Comparison of ENCODE assay signal across 14 cellular contexts in the genomic region with DNA sequence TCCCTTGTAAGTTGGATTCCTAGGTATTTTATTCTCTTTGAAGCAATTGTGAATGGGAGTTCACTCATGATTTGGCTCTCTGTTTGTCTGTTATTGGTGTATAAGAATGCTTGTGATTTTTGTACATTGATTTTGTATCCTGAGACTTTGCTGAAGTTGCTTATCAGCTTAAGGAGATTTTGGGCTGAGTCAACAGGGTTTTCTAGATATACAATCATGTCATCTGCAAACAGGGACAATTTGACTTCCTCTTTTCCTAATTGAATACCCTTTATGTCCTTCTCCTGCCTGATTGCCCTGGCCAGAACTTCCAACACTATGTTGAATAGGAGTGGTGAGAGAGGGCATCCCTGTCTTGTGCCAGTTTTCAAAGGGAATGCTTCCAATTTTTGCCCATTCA. TPM values are rescaled to one million over a fixed set of nuclear protein-coding genes. Genes with fewer than 3 reads are reported as not detected.
"Had no signal": no experiment of that assay in that cellular context is flagged by ENCODE, and none has a peak within 500 bp of the region (broad histone marks: within the 10 kb centered on the region; RNA-seq: fewer than 3 reads in every experiment).

No MANE protein-coding gene starts in this region.

RNA-seq across cellular contexts. Expression of gene MS4A3, which starts 6.0 kb away (rescaled TPM):
- total RNA-seq: activated B cell treated with CpG ODN at 0.5 μM for 24 hours; activated CD4-positive, alpha-beta memory T cell treated with anti-CD3 and anti-CD28 coated beads for 36 hours; activated CD4-positive, alpha-beta memory T cell treated with anti-CD3 and anti-CD28 coated beads, Interleukin-2, amount 10 ng/mL, durations not matched to agents 7 days and 5 days; activated CD4-positive, alpha-beta T cell treated with anti-CD3 and anti-CD28 coated beads for 36 hours; activated CD4-positive, alpha-beta T cell treated with anti-CD3 and anti-CD28 coated beads, Interleukin-2, amount 10 ng/mL, durations not matched to agents 24 days and 14 days; activated CD4-positive, alpha-beta T cell treated with anti-CD3 and anti-CD28 coated beads, Interleukin-2, amount 10 ng/mL, durations not matched to agents 7 days and 5 days; activated CD8-positive, alpha-beta memory T cell treated with anti-CD3 and anti-CD28 coated beads for 36 hours; activated CD8-positive, alpha-beta memory T cell treated with anti-CD3 and anti-CD28 coated beads, Interleukin-2, amount 10 ng/mL, durations not matched to agents 7 days and 5 days; activated CD8-positive, alpha-beta T cell treated with anti-CD3 and anti-CD28 coated beads for 36 hours; activated CD8-positive, alpha-beta T cell treated with anti-CD3 and anti-CD28 coated beads, Interleukin-2, amount 10 ng/mL, durations not matched to agents 7 days and 5 days; T-helper 1 cell treated with Interleukin-12 subunit alpha and Interleukin-12 subunit beta and Interleukin-4 antibody, amounts not matched to agents 30 ng/mL and 1 ng/mL, for 36 hours; T-helper 2 cell treated with Interferon-gamma antibody and Interleukin-4, amounts not matched to agents 100 ng/mL and 5 ng/mL, for 36 hours; WTC11 had no signal

RNA-seq across cellular contexts. Expression of gene OOSP2, which starts 10.2 kb away (rescaled TPM):
- total RNA-seq: activated B cell treated with CpG ODN at 0.5 μM for 24 hours; activated CD4-positive, alpha-beta memory T cell treated with anti-CD3 and anti-CD28 coated beads for 36 hours; activated CD4-positive, alpha-beta memory T cell treated with anti-CD3 and anti-CD28 coated beads, Interleukin-2, amount 10 ng/mL, durations not matched to agents 7 days and 5 days; activated CD4-positive, alpha-beta T cell treated with anti-CD3 and anti-CD28 coated beads for 36 hours; activated CD4-positive, alpha-beta T cell treated with anti-CD3 and anti-CD28 coated beads, Interleukin-2, amount 10 ng/mL, durations not matched to agents 24 days and 14 days; activated CD4-positive, alpha-beta T cell treated with anti-CD3 and anti-CD28 coated beads, Interleukin-2, amount 10 ng/mL, durations not matched to agents 7 days and 5 days; activated CD8-positive, alpha-beta memory T cell treated with anti-CD3 and anti-CD28 coated beads for 36 hours; activated CD8-positive, alpha-beta memory T cell treated with anti-CD3 and anti-CD28 coated beads, Interleukin-2, amount 10 ng/mL, durations not matched to agents 7 days and 5 days; activated CD8-positive, alpha-beta T cell treated with anti-CD3 and anti-CD28 coated beads for 36 hours; activated CD8-positive, alpha-beta T cell treated with anti-CD3 and anti-CD28 coated beads, Interleukin-2, amount 10 ng/mL, durations not matched to agents 7 days and 5 days; T-helper 1 cell treated with Interleukin-12 subunit alpha and Interleukin-12 subunit beta and Interleukin-4 antibody, amounts not matched to agents 30 ng/mL and 1 ng/mL, for 36 hours; T-helper 17 cell; T-helper 2 cell treated with Interferon-gamma antibody and Interleukin-4, amounts not matched to agents 100 ng/mL and 5 ng/mL, for 36 hours; WTC11 had no signal

RNA-seq across cellular contexts. Expression of gene OOSP4B, which starts 33.4 kb away (rescaled TPM):
- total RNA-seq: activated B cell treated with CpG ODN at 0.5 μM for 24 hours; activated CD4-positive, alpha-beta memory T cell treated with anti-CD3 and anti-CD28 coated beads for 36 hours; activated CD4-positive, alpha-beta memory T cell treated with anti-CD3 and anti-CD28 coated beads, Interleukin-2, amount 10 ng/mL, durations not matched to agents 7 days and 5 days; activated CD4-positive, alpha-beta T cell treated with anti-CD3 and anti-CD28 coated beads for 36 hours; activated CD4-positive, alpha-beta T cell treated with anti-CD3 and anti-CD28 coated beads, Interleukin-2, amount 10 ng/mL, durations not matched to agents 24 days and 14 days; activated CD4-positive, alpha-beta T cell treated with anti-CD3 and anti-CD28 coated beads, Interleukin-2, amount 10 ng/mL, durations not matched to agents 7 days and 5 days; activated CD8-positive, alpha-beta memory T cell treated with anti-CD3 and anti-CD28 coated beads for 36 hours; activated CD8-positive, alpha-beta memory T cell treated with anti-CD3 and anti-CD28 coated beads, Interleukin-2, amount 10 ng/mL, durations not matched to agents 7 days and 5 days; activated CD8-positive, alpha-beta T cell treated with anti-CD3 and anti-CD28 coated beads for 36 hours; activated CD8-positive, alpha-beta T cell treated with anti-CD3 and anti-CD28 coated beads, Interleukin-2, amount 10 ng/mL, durations not matched to agents 7 days and 5 days; T-helper 1 cell treated with Interleukin-12 subunit alpha and Interleukin-12 subunit beta and Interleukin-4 antibody, amounts not matched to agents 30 ng/mL and 1 ng/mL, for 36 hours; T-helper 17 cell; T-helper 2 cell treated with Interferon-gamma antibody and Interleukin-4, amounts not matched to agents 100 ng/mL and 5 ng/mL, for 36 hours; WTC11 had no signal

RNA-seq across cellular contexts. Expression of gene MS4A2, which starts 38.0 kb away (rescaled TPM):
- total RNA-seq: activated B cell treated with CpG ODN at 0.5 μM for 24 hours; activated CD4-positive, alpha-beta memory T cell treated with anti-CD3 and anti-CD28 coated beads for 36 hours; activated CD4-positive, alpha-beta memory T cell treated with anti-CD3 and anti-CD28 coated beads, Interleukin-2, amount 10 ng/mL, durations not matched to agents 7 days and 5 days; activated CD4-positive, alpha-beta T cell treated with anti-CD3 and anti-CD28 coated beads for 36 hours; activated CD4-positive, alpha-beta T cell treated with anti-CD3 and anti-CD28 coated beads, Interleukin-2, amount 10 ng/mL, durations not matched to agents 24 days and 14 days; activated CD4-positive, alpha-beta T cell treated with anti-CD3 and anti-CD28 coated beads, Interleukin-2, amount 10 ng/mL, durations not matched to agents 7 days and 5 days; activated CD8-positive, alpha-beta memory T cell treated with anti-CD3 and anti-CD28 coated beads for 36 hours; activated CD8-positive, alpha-beta memory T cell treated with anti-CD3 and anti-CD28 coated beads, Interleukin-2, amount 10 ng/mL, durations not matched to agents 7 days and 5 days; activated CD8-positive, alpha-beta T cell treated with anti-CD3 and anti-CD28 coated beads for 36 hours; activated CD8-positive, alpha-beta T cell treated with anti-CD3 and anti-CD28 coated beads, Interleukin-2, amount 10 ng/mL, durations not matched to agents 7 days and 5 days; T-helper 1 cell treated with Interleukin-12 subunit alpha and Interleukin-12 subunit beta and Interleukin-4 antibody, amounts not matched to agents 30 ng/mL and 1 ng/mL, for 36 hours; T-helper 2 cell treated with Interferon-gamma antibody and Interleukin-4, amounts not matched to agents 100 ng/mL and 5 ng/mL, for 36 hours; WTC11 had no signal
